ENCODE assay signal across 8 cellular contexts in the genomic region with DNA sequence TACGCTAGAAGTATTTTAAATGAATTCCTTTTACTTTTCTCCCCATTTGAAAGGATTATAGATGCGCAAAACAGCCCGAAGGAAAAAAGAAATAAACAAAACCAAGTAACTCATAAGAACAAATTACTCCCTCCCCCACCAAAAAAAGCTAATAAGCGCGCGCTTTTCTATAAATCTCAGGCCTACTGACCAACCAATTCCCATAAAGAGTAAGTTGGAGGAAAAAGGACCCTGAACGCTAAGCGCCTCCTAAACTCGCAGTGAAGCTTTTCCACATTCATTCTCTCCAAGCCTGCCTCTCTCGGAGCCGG.
DNase-seq lines count a peak whose midpoint lies in the region; FAIRE-seq and TF ChIP-seq lines count a peak whose summit lies in the region.

No MANE protein-coding gene starts in this region.

- H3K79me2 ChIP-seq in OCI-LY1 (ENCODE audit: insufficient read depth, low read length) (peaks cover 53% of the 10 kb centered on the region), parathyroid adenoma (no peaks in the 10 kb centered on the region)

- peak overlapping the region; percentile 89 for H3K4me3 ChIP-seq in GM12864 (ENCODE audit: low read depth, low read length)
- H3K4me3 ChIP-seq in OCI-LY1 (ENCODE audit: low read depth, low read length, poor library complexity, severe bottlenecking), result peak overlapping the region; percentile 99
- peak overlapping the region; percentile 86 for H3K4me3 ChIP-seq in parathyroid adenoma (ENCODE audit: low read depth, low read length)

- no peaks in the 10 kb centered on the region; the same call in 1 of the 2 replicates for H3K36me3 ChIP-seq in OCI-LY1 (ENCODE audit: insufficient read depth, low read length)
- no peaks in the 10 kb centered on the region for H3K36me3 ChIP-seq in parathyroid adenoma (ENCODE audit: control insufficient read depth, insufficient read depth, low read length)

- no peaks in the 10 kb centered on the region for H3K9me2 ChIP-seq in OCI-LY1 (ENCODE audit: low read depth, low read length)

- FAIRE-seq in GM19239 (lab: Jason Lieb, UNC), result no peak

- H4K20me1 ChIP-seq in OCI-LY1 (ENCODE audit: insufficient read depth, low read length), result no peaks in the 10 kb centered on the region

- DNase-seq in GM12864 (ENCODE audit: low read depth) (no peak), epithelial cell of prostate (ENCODE audit: low read depth, low spot score) (no peak), dedifferentiated amniotic fluid mesenchymal stem cell (ENCODE audit: extremely low spot score) (no peak), cortex of kidney (lab: John Stamatoyannopoulos, UW) (no peak), GM19239 (ENCODE audit: insufficient read length, low spot score) (no peak)
- no peak for DNase-seq in activated CD8-positive, alpha-beta memory T cell treated with anti-CD3 and anti-CD28 coated beads, Interleukin-2, amount 50 U/mL, for 48 hours

- H2AFZ ChIP-seq in OCI-LY1 (ENCODE audit: low read length), result peak overlapping the region; percentile 72
- peak overlapping the region; percentile 72 for H2AFZ ChIP-seq in parathyroid adenoma

- H3F3A ChIP-seq in OCI-LY1 (ENCODE audit: insufficient read depth, low read length), result no peaks in the 10 kb centered on the region

- H3K4me1 ChIP-seq in OCI-LY1 (ENCODE audit: insufficient read depth, low read length, severe bottlenecking) (peaks cover 38% of the 10 kb centered on the region), parathyroid adenoma (no peaks in the 10 kb centered on the region)

- H3K4me2 ChIP-seq in OCI-LY1 (ENCODE audit: low read length) (peak overlapping the region; percentile 77), parathyroid adenoma (ENCODE audit: low read length) (peak overlapping the region; percentile 67)

- H3K27ac ChIP-seq in OCI-LY1 (ENCODE audit: low read depth, low read length, poor library complexity, severe bottlenecking) (peak overlapping the region; percentile 71), epithelial cell of prostate (peak overlapping the region; percentile 64), parathyroid adenoma (peak overlapping the region; percentile 79)

- H3K9ac ChIP-seq in OCI-LY1 (ENCODE audit: low read length) (peak overlapping the region; percentile 95), parathyroid adenoma (peak overlapping the region; percentile 47)

- H3K9me3 ChIP-seq in OCI-LY1 (ENCODE audit: low read length) (no peaks in the 10 kb centered on the region), parathyroid adenoma (ENCODE audit: control insufficient read depth, low read length) (no peaks in the 10 kb centered on the region)

- H3K27me3 ChIP-seq in OCI-LY1 (ENCODE audit: insufficient read depth, low read length) (no peaks in the 10 kb centered on the region), parathyroid adenoma (ENCODE audit: control insufficient read depth, insufficient read depth, low read length) (no peaks in the 10 kb centered on the region)

- TF ChIP-seq CTCF in GM12864 (IDR thresholded peaks at IDR 0.05; ENCODE audit: low read depth, low read length, missing control alignments), result no peak
- no peak for TF ChIP-seq CTCF in OCI-LY1 (IDR thresholded peaks at IDR 0.05; ENCODE audit: low read length)
- TF ChIP-seq CTCF in parathyroid adenoma (IDR thresholded peaks at IDR 0.05), result no peak
